In genomic region chr12:89674326-89674942, GRCh38 we compare ENCODE assay signal across 22 cellular contexts. TPM values are rescaled to one million over a fixed set of nuclear protein-coding genes. Genes with fewer than 3 reads are reported as not detected.
DNase-seq lines count a peak whose midpoint lies in the region; ATAC-seq lines count a peak whose summit lies in the region.
"Had no signal": no experiment of that assay in that cellular context is flagged by ENCODE, and none has a peak within 500 bp of the region (broad histone marks: within the 10 kb centered on the region; RNA-seq: fewer than 3 reads in every experiment).

No MANE protein-coding gene starts in this region.

- peak overlapping the region in 2 of 7 donors; percentile 14 to 19 for H3K27ac Mint-ChIP-seq in CD4-positive, alpha-beta memory T cell
- peak overlapping the region in 2 of 6 donors; percentile 7 to 17 for H3K27ac Mint-ChIP-seq in immature natural killer cell
- H3K27ac Mint-ChIP-seq: activated CD4-positive, alpha-beta T cell treated with anti-CD3 and anti-CD28 coated beads for 36 hours; neural progenitor cell had no signal

- H3K27ac ChIP-seq in CD4-positive, alpha-beta memory T cell (ENCODE audit: low read depth, low read length): no peak overlapping the region
- H3K27ac ChIP-seq: body of pancreas, foreskin keratinocyte, GM23248, neural progenitor cell, PC-9 had no signal

- H3K4me3 Mint-ChIP-seq in CD4-positive, alpha-beta memory T cell: peak overlapping the region in 5 of 8 donors; percentile 7 to 57 (median 22)
- H3K4me3 Mint-ChIP-seq in immature natural killer cell: peak overlapping the region in 4 of 5 donors; percentile 6 to 46 (median 12)
- H3K4me3 Mint-ChIP-seq: activated CD4-positive, alpha-beta T cell treated with anti-CD3 and anti-CD28 coated beads for 36 hours; neural progenitor cell had no signal

- peaks cover 1 to 7% of the 10 kb centered on the region in 2 donors for H3K36me3 Mint-ChIP-seq in CD4-positive, alpha-beta memory T cell
- H3K36me3 Mint-ChIP-seq in immature natural killer cell: peaks cover 0 to under 1% (median 0%) of the 10 kb centered on the region in 3 donors

- no peak overlapping the region for H3K4me3 ChIP-seq in CD4-positive, alpha-beta memory T cell (ENCODE audit: low read length in 2 of 2)
- H3K4me3 ChIP-seq: body of pancreas, GM23248, neural progenitor cell, PC-9 had no signal

- H3K9me3 Mint-ChIP-seq in CD4-positive, alpha-beta memory T cell: peaks cover 0 to 1% (median under 1%) of the 10 kb centered on the region in 8 donors
- no peaks in the 10 kb centered on the region for H3K9me3 Mint-ChIP-seq in immature natural killer cell

- peak; percentile 38 for ATAC-seq in GM19324 (IDR thresholded peaks at IDR 0.05; ENCODE audit: low FRiP score, unreplicated experiment)
- ATAC-seq: activated CD4-positive, alpha-beta T cell treated with anti-CD3 and anti-CD28 coated beads for 36 hours; body of pancreas; foreskin keratinocyte; sciatic nerve had no signal

- H3K4me1 Mint-ChIP-seq in CD4-positive, alpha-beta memory T cell: peaks cover 65 to 90% (median 80%) of the 10 kb centered on the region in 4 donors
- H3K4me1 Mint-ChIP-seq in immature natural killer cell: peaks cover 69 to 90% of the 10 kb centered on the region in 2 donors
- H3K4me1 Mint-ChIP-seq: neural progenitor cell had no signal

- H3K27me3 Mint-ChIP-seq in CD4-positive, alpha-beta memory T cell: no peaks in the 10 kb centered on the region
- peaks cover 0 to 1% (median 0%) of the 10 kb centered on the region in 3 donors for H3K27me3 Mint-ChIP-seq in immature natural killer cell (ENCODE audit: low read depth in 3 of 3)
- H3K27me3 Mint-ChIP-seq: activated CD4-positive, alpha-beta T cell treated with anti-CD3 and anti-CD28 coated beads for 36 hours; CD8-positive, alpha-beta memory T cell had no signal

- no peaks in the 10 kb centered on the region for H3K36me3 ChIP-seq in CD4-positive, alpha-beta memory T cell (ENCODE audit: insufficient read depth, low read length)
- H3K36me3 ChIP-seq: neural progenitor cell had no signal

- DNase-seq in CD4-positive, alpha-beta memory T cell: no peak
- DNase-seq in NCI-H345 (lab: John Stamatoyannopoulos, UW): peak; percentile 45
- DNase-seq in immature natural killer cell: no peak
- DNase-seq in hepatic stellate cell (ENCODE audit: low spot score): no peak
- DNase-seq in stimulated activated CD4-positive, alpha-beta T cell treated with anti-CD3 and anti-CD28 coated beads, Interleukin-15, amount 100 ng/mL, for 24 hours: no peak
- DNase-seq in germinal center (ENCODE audit: low spot score): no peak
- DNase-seq: activated CD4-positive, alpha-beta T cell treated with anti-CD3 and anti-CD28 coated beads for 36 hours; body of pancreas; CD8-positive, alpha-beta memory T cell; effector CD4-positive, alpha-beta T cell; foreskin keratinocyte; GM23248; hypothalamus; IMR-90; islet precursor cell; PC-9; posterior cingulate gyrus; SIG-M5; T-helper 1 cell had no signal

- CTCF ChIA-PET in CD4-positive, alpha-beta memory T cell (lab: Charles Lee; ENCODE audit: partially characterized antibody): interaction anchor here (0.9 to 1.1 kb wide), 2 partner anchors 11 to 185 kb away, joined by 3 read pairs; no protein-coding TSS in a partner anchor

- POLR2A ChIA-PET in CD4-positive, alpha-beta memory T cell (lab: Charles Lee; ENCODE audit: partially characterized antibody): interaction anchor here (1.0 to 2.7 kb wide), 2 partner anchors 13 to 35 kb away, joined by 4 to 10 read pairs; partner anchors contain the start of gene ATP2B1

- H3K4me1 ChIP-seq in CD4-positive, alpha-beta memory T cell (ENCODE audit: insufficient read depth, low read length): peaks cover 85% of the 10 kb centered on the region
- H3K4me1 ChIP-seq: foreskin keratinocyte had no signal

- intact Hi-C loops in CD4-positive, alpha-beta memory T cell (cut with micrococcal nuclease): no loop called here

- H3K27me3 ChIP-seq in CD4-positive, alpha-beta memory T cell (ENCODE audit: insufficient read depth, low read length): no peaks in the 10 kb centered on the region
- H3K27me3 ChIP-seq: body of pancreas, foreskin keratinocyte, neural progenitor cell had no signal

- no peaks in the 10 kb centered on the region for H3K9me3 ChIP-seq in CD4-positive, alpha-beta memory T cell (ENCODE audit: control insufficient read depth in 1 of 2, low read length in 2 of 2)
- H3K9me3 ChIP-seq: body of pancreas had no signal

RNA-seq across cellular contexts. Expression of gene ATP2B1, which starts 34.2 kb away (rescaled TPM):
- total RNA-seq in CD4-positive, alpha-beta memory T cell: 10 to 100 TPM; 84.2 to 86.0 TPM
- polyA plus RNA-seq in CD4-positive, alpha-beta memory T cell: 10 to 100 TPM; 57.3 to 61.0 TPM
- 10 to 100 TPM; 15.6 to 29.5 (median 17.8) TPM for polyA plus RNA-seq in immature natural killer cell
